ENCODE assay signal across 10 cellular contexts in genomic region chr20:4038676-4039075, GRCh38. TPM values are rescaled to one million over a fixed set of nuclear protein-coding genes. Genes with fewer than 3 reads are reported as not detected.
DNase-seq lines count a peak whose midpoint lies in the region; ATAC-seq and TF ChIP-seq lines count a peak whose summit lies in the region.
"Had no signal": no experiment of that assay in that cellular context is flagged by ENCODE, and none has a peak within 500 bp of the region (broad histone marks: within the 10 kb centered on the region; RNA-seq: fewer than 3 reads in every experiment).

No MANE protein-coding gene starts in this region.

- no peaks in the 10 kb centered on the region for H3K27me3 ChIP-seq in CD8-positive, alpha-beta memory T cell (ENCODE audit: insufficient read depth, low read length, poor library complexity, severe bottlenecking)
- no peaks in the 10 kb centered on the region for H3K27me3 ChIP-seq in MM.1S (replicated peaks; ENCODE audit: insufficient read depth, low read length)
- no peaks in the 10 kb centered on the region for H3K27me3 ChIP-seq in adipocyte (replicated peaks; ENCODE audit: control insufficient read depth, insufficient read depth, low read length)

- H3K9me3 Mint-ChIP-seq in CD8-positive, alpha-beta memory T cell: no peaks in the 10 kb centered on the region
- no peaks in the 10 kb centered on the region for H3K9me3 Mint-ChIP-seq in natural killer cell treated with Interleukin-12 subunit alpha and Interleukin-12 subunit beta and Interleukin-15 and Interleukin-18, amount 100 ng/mL, for 72 hours

- ATAC-seq in natural killer cell treated with Interleukin-12 subunit alpha and Interleukin-12 subunit beta and Interleukin-15 and Interleukin-18, amount 100 ng/mL, for 72 hours: no peak
- no peak for ATAC-seq in GM21825 (IDR thresholded peaks at IDR 0.05; ENCODE audit: unreplicated experiment)

- H3K9me3 ChIP-seq in CD8-positive, alpha-beta memory T cell (ENCODE audit: low read length): no peaks in the 10 kb centered on the region
- no peaks in the 10 kb centered on the region for H3K9me3 ChIP-seq in MM.1S (replicated peaks; ENCODE audit: insufficient read depth, low read length)
- no peaks in the 10 kb centered on the region for H3K9me3 ChIP-seq in adipocyte (ENCODE audit: control insufficient read depth, low read length)
- H3K9me3 ChIP-seq: transverse colon had no signal

- H3K4me2 ChIP-seq in MM.1S (ENCODE audit: low read depth, low read length): peak overlapping the region; percentile 58; the same call in 1 of the 2 replicates

- peak overlapping the region; percentile 79 for H2AFZ ChIP-seq in MM.1S (ENCODE audit: low read length)

- H3K79me2 ChIP-seq in MM.1S (ENCODE audit: low read length): no peaks in the 10 kb centered on the region

- H4K20me1 ChIP-seq in MM.1S (ENCODE audit: insufficient read depth, low read length): no peaks in the 10 kb centered on the region

- H3K9ac ChIP-seq in MM.1S (ENCODE audit: low read length) (no peak overlapping the region), adipocyte (ENCODE audit: low read length) (peak overlapping the region; percentile 35)

- H3K4me1 ChIP-seq in CD8-positive, alpha-beta memory T cell (ENCODE audit: insufficient read depth, low read length): peaks cover 21% of the 10 kb centered on the region
- peaks cover 12% of the 10 kb centered on the region for H3K4me1 ChIP-seq in MM.1S (ENCODE audit: low read length)
- H3K4me1 ChIP-seq in adipocyte (ENCODE audit: control insufficient read depth, insufficient read depth, low read length): peaks cover 13% of the 10 kb centered on the region

- H3K36me3 ChIP-seq in CD8-positive, alpha-beta memory T cell (ENCODE audit: insufficient read depth, low read length): no peaks in the 10 kb centered on the region
- H3K36me3 ChIP-seq in MM.1S (replicated peaks; ENCODE audit: insufficient read depth, low read length) (no peaks in the 10 kb centered on the region), adipocyte (ENCODE audit: control insufficient read depth, insufficient read depth, low read length, severe bottlenecking) (no peaks in the 10 kb centered on the region)
- H3K36me3 ChIP-seq: transverse colon had no signal

- H3K4me3 ChIP-seq in CD8-positive, alpha-beta memory T cell (ENCODE audit: low read length): peak overlapping the region; percentile 57
- no peak overlapping the region for H3K4me3 ChIP-seq in MM.1S (ENCODE audit: low read length)
- no peak overlapping the region for H3K4me3 ChIP-seq in adipocyte (ENCODE audit: low read length)
- H3K4me3 ChIP-seq: transverse colon had no signal

- H3K9me2 ChIP-seq in MM.1S (replicated peaks; ENCODE audit: insufficient read depth, low read length): no peaks in the 10 kb centered on the region

- no peaks in the 10 kb centered on the region for H3F3A ChIP-seq in MM.1S (ENCODE audit: insufficient read depth, low read length)

- peak overlapping the region; percentile 52 for H3K27ac ChIP-seq in CD8-positive, alpha-beta memory T cell (ENCODE audit: low read depth, low read length)
- no peak overlapping the region for H3K27ac ChIP-seq in MM.1S (ENCODE audit: low read length)

- H3K36me3 Mint-ChIP-seq in CD8-positive, alpha-beta memory T cell: no peaks in the 10 kb centered on the region
- no peaks in the 10 kb centered on the region for H3K36me3 Mint-ChIP-seq in natural killer cell treated with Interleukin-12 subunit alpha and Interleukin-12 subunit beta and Interleukin-15 and Interleukin-18, amount 100 ng/mL, for 72 hours

- CTCF ChIA-PET in CD8-positive, alpha-beta memory T cell (lab: Charles Lee): interaction anchor here (2.1 kb wide), 1 partner anchor 46 kb away, joined by 6 read pairs; no protein-coding TSS in a partner anchor

- no peak for TF ChIP-seq CTCF in MM.1S (IDR thresholded peaks at IDR 0.05; ENCODE audit: low read length)

- H3K4me3 Mint-ChIP-seq in CD8-positive, alpha-beta memory T cell: peak overlapping the region in 3 of 7 donors; percentile 60 to 80 (median 79)
- H3K4me3 Mint-ChIP-seq in natural killer cell treated with Interleukin-12 subunit alpha and Interleukin-12 subunit beta and Interleukin-15 and Interleukin-18, amount 100 ng/mL, for 72 hours: peak overlapping the region; percentile 81

- peaks cover 2 to 3% of the 10 kb centered on the region in 2 donors for H3K27me3 Mint-ChIP-seq in CD8-positive, alpha-beta memory T cell
- H3K27me3 Mint-ChIP-seq in natural killer cell treated with Interleukin-12 subunit alpha and Interleukin-12 subunit beta and Interleukin-15 and Interleukin-18, amount 100 ng/mL, for 72 hours: peaks cover 0 to 3% of the 10 kb centered on the region in 2 donors

- H3K4me1 Mint-ChIP-seq in CD8-positive, alpha-beta memory T cell: peaks cover 13 to 19% (median 18%) of the 10 kb centered on the region in 3 donors
- H3K4me1 Mint-ChIP-seq in natural killer cell treated with Interleukin-12 subunit alpha and Interleukin-12 subunit beta and Interleukin-15 and Interleukin-18, amount 100 ng/mL, for 72 hours (ENCODE audit: low read depth in 2 of 2): peaks cover 14 to 18% of the 10 kb centered on the region in 2 donors

- POLR2A ChIA-PET in CD8-positive, alpha-beta memory T cell (lab: Charles Lee): interaction anchor here (0.6 to 1.3 kb wide), 4 partner anchors 23 to 47 kb away, joined by 3 to 6 read pairs (median 4); partner anchors contain the start of gene RNF24

- peak overlapping the region; percentile 64 to 97 (median 95) for H3K27ac Mint-ChIP-seq in CD8-positive, alpha-beta memory T cell
- peak overlapping the region; percentile 77 to 81 for H3K27ac Mint-ChIP-seq in natural killer cell treated with Interleukin-12 subunit alpha and Interleukin-12 subunit beta and Interleukin-15 and Interleukin-18, amount 100 ng/mL, for 72 hours

- DNase-seq in CD8-positive, alpha-beta memory T cell: no peak
- DNase-seq in MM.1S (no peak), adipocyte (ENCODE audit: low read depth) (no peak), T1000 (lab: John Stamatoyannopoulos, UW) (no peak), amygdala (lab: John Stamatoyannopoulos, UW) (no peak)
- DNase-seq in natural killer cell treated with Interleukin-12 subunit alpha and Interleukin-12 subunit beta and Interleukin-15 and Interleukin-18, amount 100 ng/mL, for 72 hours (ENCODE audit: low spot score): no peak
- no peak for DNase-seq in stimulated activated CD4-positive, alpha-beta T cell treated with anti-CD3 and anti-CD28 coated beads, Interleukin-2, amount 100 ng/mL, for 48 hours
- DNase-seq: NCI-H1436 had no signal

RNA-seq across cellular contexts. Expression of gene RNF24, which starts 23.3 kb away (rescaled TPM):
- total RNA-seq in CD8-positive, alpha-beta memory T cell: 10 to 100 TPM; 11.4 TPM
- 17.4 TPM for polyA plus RNA-seq in CD8-positive, alpha-beta memory T cell
- total RNA-seq in natural killer cell treated with Interleukin-12 subunit alpha and Interleukin-12 subunit beta and Interleukin-15 and Interleukin-18, amount 100 ng/mL, for 72 hours: 10 to 100 TPM; 18.4 to 33.4 TPM
